25 cellular contexts compared by ENCODE assay signal in genomic region chr7:82726038-82726800, GRCh38.
DNase-seq lines count a peak whose midpoint lies in the region; ATAC-seq, FAIRE-seq and TF ChIP-seq lines count a peak whose summit lies in the region.
"Had no signal": no experiment of that assay in that cellular context is flagged by ENCODE, and none has a peak within 500 bp of the region (broad histone marks: within the 10 kb centered on the region; RNA-seq: fewer than 3 reads in every experiment).

No MANE protein-coding gene starts in this region.

- H3K27ac Mint-ChIP-seq in astrocyte (ENCODE audit: unreplicated experiment): no peak overlapping the region
- H3K27ac Mint-ChIP-seq: activated CD4-positive, alpha-beta T cell treated with anti-CD3 and anti-CD28 coated beads, Interleukin-2, amount 10 ng/mL, durations not matched to agents 7 days and 5 days; activated naive CD8-positive, alpha-beta T cell treated with anti-CD3 and anti-CD28 coated beads, Interleukin-2, amount 10 ng/mL, durations not matched to agents 7 days and 5 days; IgD-negative memory B cell; stimulated activated naive CD8-positive, alpha-beta T cell treated with anti-CD3 and anti-CD28 coated beads, Interleukin-15, amount 100 ng/mL, for 72 hours had no signal

- FAIRE-seq in GM12892 (lab: Jason Lieb, UNC) (peak; percentile 86), astrocyte (lab: Jason Lieb, UNC) (no peak)
- FAIRE-seq: endothelial cell of umbilical vein had no signal

- no peaks in the 10 kb centered on the region for H3K9me3 Mint-ChIP-seq in astrocyte (ENCODE audit: unreplicated experiment)
- H3K9me3 Mint-ChIP-seq: activated CD4-positive, alpha-beta T cell treated with anti-CD3 and anti-CD28 coated beads, Interleukin-2, amount 10 ng/mL, durations not matched to agents 7 days and 5 days; activated naive CD8-positive, alpha-beta T cell treated with anti-CD3 and anti-CD28 coated beads, Interleukin-2, amount 10 ng/mL, durations not matched to agents 7 days and 5 days; neural crest cell; stimulated activated naive CD8-positive, alpha-beta T cell treated with anti-CD3 and anti-CD28 coated beads, Interleukin-15, amount 100 ng/mL, for 72 hours had no signal

- H3K4me1 ChIP-seq in astrocyte (ENCODE audit: insufficient read depth, low read length): no peaks in the 10 kb centered on the region
- no peaks in the 10 kb centered on the region for H3K4me1 ChIP-seq in osteoblast (ENCODE audit: insufficient read depth, low read length)
- H3K4me1 ChIP-seq: heart right ventricle, left ventricle myocardium inferior had no signal

- H3K27ac ChIP-seq in astrocyte (ENCODE audit: low read depth, low read length) (no peak overlapping the region), osteoblast (ENCODE audit: low read depth, low read length) (no peak overlapping the region)
- H3K27ac ChIP-seq: heart right ventricle, left ventricle myocardium inferior, Peyer's patch, SK-N-MC, upper lobe of left lung, VCaP had no signal

- no peak overlapping the region for H3K9ac ChIP-seq in astrocyte (ENCODE audit: low read length)

- no peaks in the 10 kb centered on the region for H3K27me3 ChIP-seq in astrocyte (ENCODE audit: insufficient read depth, low read length)
- H3K27me3 ChIP-seq in osteoblast (ENCODE audit: insufficient read depth, low read length): no peaks in the 10 kb centered on the region
- H3K27me3 ChIP-seq: heart right ventricle, Peyer's patch, upper lobe of left lung had no signal

- no peak for TF ChIP-seq POLR2A in GM12892 (IDR thresholded peaks at IDR 0.05; ENCODE audit: low read depth, low read length)

- no peaks in the 10 kb centered on the region for H3K27me3 Mint-ChIP-seq in astrocyte (ENCODE audit: low read depth, unreplicated experiment)
- H3K27me3 Mint-ChIP-seq: activated CD4-positive, alpha-beta T cell treated with anti-CD3 and anti-CD28 coated beads, Interleukin-2, amount 10 ng/mL, durations not matched to agents 7 days and 5 days; activated naive CD8-positive, alpha-beta T cell treated with anti-CD3 and anti-CD28 coated beads, Interleukin-2, amount 10 ng/mL, durations not matched to agents 7 days and 5 days; IgD-negative memory B cell; stimulated activated naive CD8-positive, alpha-beta T cell treated with anti-CD3 and anti-CD28 coated beads, Interleukin-15, amount 100 ng/mL, for 72 hours had no signal

- H2AFZ ChIP-seq in astrocyte (ENCODE audit: low read depth, low read length) (no peak overlapping the region), osteoblast (ENCODE audit: low read length) (no peak overlapping the region)

- H3K79me2 ChIP-seq in astrocyte (ENCODE audit: insufficient read depth, low read length) (no peaks in the 10 kb centered on the region), osteoblast (ENCODE audit: insufficient read depth, low read length) (no peaks in the 10 kb centered on the region)

- H3K36me3 ChIP-seq in astrocyte (ENCODE audit: insufficient read depth, low read length) (no peaks in the 10 kb centered on the region), osteoblast (ENCODE audit: insufficient read depth, low read length) (no peaks in the 10 kb centered on the region)
- H3K36me3 ChIP-seq: heart right ventricle, left ventricle myocardium inferior, Peyer's patch, upper lobe of left lung had no signal

- no peak overlapping the region for H3K4me2 ChIP-seq in astrocyte (ENCODE audit: low read length)
- peak overlapping the region; percentile 16 for H3K4me2 ChIP-seq in osteoblast (ENCODE audit: insufficient read depth, low read length)
- H3K4me2 ChIP-seq: smooth muscle cell had no signal

- ATAC-seq in GM19467 (IDR thresholded peaks at IDR 0.05; ENCODE audit: unreplicated experiment) (no peak), GM21737 (IDR thresholded peaks at IDR 0.05; ENCODE audit: unreplicated experiment) (no peak)
- ATAC-seq: heart right ventricle; mucosa of descending colon; stimulated activated naive CD8-positive, alpha-beta T cell treated with anti-CD3 and anti-CD28 coated beads, Interleukin-15, amount 100 ng/mL, for 72 hours had no signal

- TF ChIP-seq CTCF in astrocyte (IDR thresholded peaks at IDR 0.05; ENCODE audit: insufficient read depth, low read depth, low read length) (no peak), osteoblast (IDR thresholded peaks at IDR 0.05; ENCODE audit: extremely low read depth, low read depth, low read length) (no peak)

- H4K20me1 ChIP-seq in astrocyte (ENCODE audit: insufficient read depth, low read length) (no peaks in the 10 kb centered on the region), osteoblast (ENCODE audit: insufficient read depth, low read length) (no peaks in the 10 kb centered on the region)

- no peak overlapping the region for H3K4me3 Mint-ChIP-seq in astrocyte (ENCODE audit: unreplicated experiment)
- H3K4me3 Mint-ChIP-seq: activated CD4-positive, alpha-beta T cell treated with anti-CD3 and anti-CD28 coated beads, Interleukin-2, amount 10 ng/mL, durations not matched to agents 7 days and 5 days; activated naive CD8-positive, alpha-beta T cell treated with anti-CD3 and anti-CD28 coated beads, Interleukin-2, amount 10 ng/mL, durations not matched to agents 7 days and 5 days; IgD-negative memory B cell; neural crest cell; stimulated activated naive CD8-positive, alpha-beta T cell treated with anti-CD3 and anti-CD28 coated beads, Interleukin-15, amount 100 ng/mL, for 72 hours had no signal

- no peaks in the 10 kb centered on the region for H3K4me1 Mint-ChIP-seq in astrocyte (ENCODE audit: low read depth, unreplicated experiment)
- H3K4me1 Mint-ChIP-seq: activated CD4-positive, alpha-beta T cell treated with anti-CD3 and anti-CD28 coated beads, Interleukin-2, amount 10 ng/mL, durations not matched to agents 7 days and 5 days; activated naive CD8-positive, alpha-beta T cell treated with anti-CD3 and anti-CD28 coated beads, Interleukin-2, amount 10 ng/mL, durations not matched to agents 7 days and 5 days; IgD-negative memory B cell; neural crest cell; stimulated activated naive CD8-positive, alpha-beta T cell treated with anti-CD3 and anti-CD28 coated beads, Interleukin-15, amount 100 ng/mL, for 72 hours had no signal

- H3K4me3 ChIP-seq in astrocyte (ENCODE audit: insufficient read depth, low read depth, low read length): no peak overlapping the region
- H3K4me3 ChIP-seq in osteoblast (ENCODE audit: insufficient read depth, low read length): no peak overlapping the region
- H3K4me3 ChIP-seq: heart right ventricle, left ventricle myocardium inferior, mucosa of descending colon, Peyer's patch, SK-N-MC, smooth muscle cell, upper lobe of left lung had no signal

- no peaks in the 10 kb centered on the region for H3K36me3 Mint-ChIP-seq in astrocyte (ENCODE audit: low read depth, unreplicated experiment)
- H3K36me3 Mint-ChIP-seq: activated naive CD8-positive, alpha-beta T cell treated with anti-CD3 and anti-CD28 coated beads, Interleukin-2, amount 10 ng/mL, durations not matched to agents 7 days and 5 days; IgD-negative memory B cell had no signal

- DNase-seq in GM12892 (ENCODE audit: insufficient read length): no peak
- peak; percentile 68 for DNase-seq in NCI-H1092 treated with DMSO at 0.1 percent for 48 hours (lab: John Stamatoyannopoulos, UW)
- peak; percentile 62 for DNase-seq in astrocyte (ENCODE audit: low read depth)
- DNase-seq in osteoblast (ENCODE audit: insufficient read length, low spot score, missing footprints): no peak
- DNase-seq in T-helper 1 cell: no peak
- DNase-seq: activated CD4-positive, alpha-beta T cell treated with anti-CD3 and anti-CD28 coated beads, Interleukin-2, amount 10 ng/mL, durations not matched to agents 7 days and 5 days; activated CD8-positive, alpha-beta memory T cell treated with anti-CD3 and anti-CD28 coated beads, Interleukin-2, amount 50 U/mL, for 4 hours; activated naive CD8-positive, alpha-beta T cell treated with anti-CD3 and anti-CD28 coated beads, Interleukin-2, amount 10 ng/mL, durations not matched to agents 7 days and 5 days; cortex of kidney; heart right ventricle; left ventricle myocardium inferior; mucosa of descending colon; NK-92 treated with Interleukin-12 subunit alpha and Interleukin-12 subunit beta, amount 100 ng/mL, for 24 hours; Peyer's patch; stimulated activated CD4-positive, alpha-beta T cell treated with anti-CD3 and anti-CD28 coated beads, Interleukin-4, amount 100 ng/mL, for 4 hours; stimulated activated naive CD8-positive, alpha-beta T cell treated with anti-CD3 and anti-CD28 coated beads, Interleukin-15, amount 100 ng/mL, for 72 hours had no signal

- no peaks in the 10 kb centered on the region for H3K9me3 ChIP-seq in astrocyte (ENCODE audit: insufficient read depth, low read depth, low read length)
- no peaks in the 10 kb centered on the region for H3K9me3 ChIP-seq in osteoblast (ENCODE audit: low read depth, low read length)
- H3K9me3 ChIP-seq: heart right ventricle, left ventricle myocardium inferior, mucosa of descending colon, Peyer's patch, upper lobe of left lung had no signal

Comparison
In these comparisons a context has a peak if more than half of its experiments do, and no peak if none do; other contexts are left out.
1. DNase-seq: peak in NCI-H1092 treated with DMSO at 0.1 percent for 48 hours (single experiment) and astrocyte (single experiment); none in GM12892 (single experiment), osteoblast (single experiment) and T-helper 1 cell (0 of 5).